Comparison of ENCODE assay signal across 8 cellular contexts in genomic region chr5:157511656-157512644, GRCh38. TPM values are rescaled to one million over a fixed set of nuclear protein-coding genes. Genes with fewer than 3 reads are reported as not detected.
DNase-seq lines count a peak whose midpoint lies in the region; ATAC-seq, FAIRE-seq and TF ChIP-seq lines count a peak whose summit lies in the region.

No MANE protein-coding gene starts in this region.

- peak overlapping the region; percentile 75 for H3K27ac Mint-ChIP-seq in astrocyte (ENCODE audit: unreplicated experiment)

- peak overlapping the region; percentile 97 for H3K27ac ChIP-seq in astrocyte (ENCODE audit: low read depth, low read length)
- peak overlapping the region; percentile 64 for H3K27ac ChIP-seq in skeletal muscle tissue (ENCODE audit: low read depth, low read length)

- peaks cover 43% of the 10 kb centered on the region for H4K20me1 ChIP-seq in astrocyte (ENCODE audit: insufficient read depth, low read length)

- no peak for TF ChIP-seq CTCF in astrocyte (IDR thresholded peaks at IDR 0.05; ENCODE audit: insufficient read depth, low read depth, low read length)

- peak; percentile 97 for FAIRE-seq in astrocyte (lab: Jason Lieb, UNC)

- ATAC-seq in HG03108 (IDR thresholded peaks at IDR 0.05; ENCODE audit: unreplicated experiment) (no peak), HG03045 (IDR thresholded peaks at IDR 0.05; ENCODE audit: unreplicated experiment) (no peak)

- H3K4me3 ChIP-seq in astrocyte (ENCODE audit: insufficient read depth, low read depth, low read length) (no peak overlapping the region), skeletal muscle tissue (ENCODE audit: low read length in 3 of 3) (no peak overlapping the region)

- no peaks in the 10 kb centered on the region for H3K27me3 ChIP-seq in astrocyte (ENCODE audit: insufficient read depth, low read length)
- H3K27me3 ChIP-seq in skeletal muscle tissue (ENCODE audit: control insufficient read depth in 3 of 3, insufficient read depth in 3 of 3, low read length in 3 of 3) = no peaks in the 10 kb centered on the region

- H2AFZ ChIP-seq in astrocyte (ENCODE audit: low read depth, low read length) = no peak overlapping the region

- DNase-seq in C1 segment of cervical spinal cord (lab: John Stamatoyannopoulos, UW) (peak in 10 of 14 donors; percentile 7 to 86 (median 41)), NCI-H2171 treated with DMSO at 0.1 percent for 48 hours (lab: John Stamatoyannopoulos, UW) (peak; percentile 64), astrocyte (ENCODE audit: low read depth) (peak; percentile 97), hippocampal formation (lab: John Stamatoyannopoulos, UW) (peak; percentile 38 to 46), NCI-H1105 treated with DMSO at 0.1 percent for 48 hours (lab: John Stamatoyannopoulos, UW) (no peak)

- peak overlapping the region; percentile 73 for H3K4me2 ChIP-seq in astrocyte (ENCODE audit: low read length)

- H3K36me3 Mint-ChIP-seq in astrocyte (ENCODE audit: low read depth, unreplicated experiment) = peaks cover 26% of the 10 kb centered on the region

- H3K36me3 ChIP-seq in astrocyte (ENCODE audit: insufficient read depth, low read length) (peaks cover 64% of the 10 kb centered on the region), skeletal muscle tissue (ENCODE audit: control insufficient read depth in 3 of 3, insufficient read depth in 3 of 3, low read length in 3 of 3) (peaks cover 8 to 18% (median 9%) of the 10 kb centered on the region in 3 donors)

- H3K9me3 ChIP-seq in astrocyte (ENCODE audit: insufficient read depth, low read depth, low read length) (no peaks in the 10 kb centered on the region), skeletal muscle tissue (ENCODE audit: control insufficient read depth in 3 of 3, low read length in 3 of 3) (no peaks in the 10 kb centered on the region)

- H3K4me3 Mint-ChIP-seq in astrocyte (ENCODE audit: unreplicated experiment) = no peak overlapping the region

- H3K4me1 ChIP-seq in astrocyte (ENCODE audit: insufficient read depth, low read length) = peaks cover 55% of the 10 kb centered on the region
- H3K4me1 ChIP-seq in skeletal muscle tissue (ENCODE audit: control insufficient read depth in 3 of 3, insufficient read depth in 3 of 3, low read length in 3 of 3) = peaks cover 16 to 36% (median 28%) of the 10 kb centered on the region in 3 donors

- peak overlapping the region; percentile 80 for H3K9ac ChIP-seq in astrocyte (ENCODE audit: low read length)
- H3K9ac ChIP-seq in skeletal muscle tissue (ENCODE audit: low read depth in 1 of 3, low read length in 3 of 3) = no peak overlapping the region

- no peaks in the 10 kb centered on the region for H3K27me3 Mint-ChIP-seq in astrocyte (ENCODE audit: low read depth, unreplicated experiment)

- H3K4me1 Mint-ChIP-seq in astrocyte (ENCODE audit: low read depth, unreplicated experiment) = peaks cover 55% of the 10 kb centered on the region

- peaks cover 67% of the 10 kb centered on the region for H3K79me2 ChIP-seq in astrocyte (ENCODE audit: insufficient read depth, low read length)

- no peaks in the 10 kb centered on the region for H3K9me3 Mint-ChIP-seq in astrocyte (ENCODE audit: unreplicated experiment)

RNA-seq across cellular contexts. Expression of gene NIPAL4, which starts 51.9 kb away (rescaled TPM):
- total RNA-seq in astrocyte (7.1 and 10.8 TPM in 2 replicates), skeletal muscle tissue (under 0.01 TPM)
